ENCODE assay signal across 7 cellular contexts in genomic region chr16:17470871-17471744, GRCh38. TPM values are rescaled to one million over a fixed set of nuclear protein-coding genes. Genes with fewer than 3 reads are reported as not detected.
A peak's percentile ranks its signal among the peaks of the same experiment; 100 is the strongest.
DNase-seq lines count a peak whose midpoint lies in the region; ATAC-seq and TF ChIP-seq lines count a peak whose summit lies in the region.

Gene XYLT1, minus strand, starts transcription at chr16:17470960. Its CDS starts 164 bp downstream, at chr16:17470796.

- H3K4me3 ChIP-seq in HEK293 (ENCODE audit: low read depth, low read length) (peak within 1 kb of the TSS; percentile 36), right cardiac atrium (ENCODE audit: low read length) (peak within 1 kb of the TSS; percentile 93)

- H3K4me1 ChIP-seq in HEK293 (ENCODE audit: control insufficient read depth, insufficient read depth, low read length): peaks cover 3% of the 10 kb centered on the region; the same call in 1 of the 2 replicates
- peaks cover 2% of the 10 kb centered on the region for H3K4me1 ChIP-seq in right cardiac atrium (ENCODE audit: control insufficient read depth, insufficient read depth, low read length)

- intact Hi-C loops in right cardiac atrium (cut with DNase I): loop anchor here in 2 of 4 donors (10.0 kb wide), 2 partner anchors 104 to 606 kb away; no protein-coding TSS in a partner anchor

- TF ChIP-seq CTCF in HEK293 (tag by site-specific recombination; IDR thresholded peaks at IDR 0.05): no peak

- no peaks in the 10 kb centered on the region for H3K9me3 ChIP-seq in HEK293 (ENCODE audit: control insufficient read depth, insufficient read depth, low read depth, low read length)
- H3K9me3 ChIP-seq in right cardiac atrium (ENCODE audit: control insufficient read depth, low read length): no peaks in the 10 kb centered on the region

- CTCF ChIA-PET in HEK293 (lab: Yijun Ruan, JAX): no interaction called here

- in situ Hi-C loops in SK-MEL-5 (cut with HindIII; ENCODE audit: low pct_unique_long_range_greater_than_20kb, low sequenced_read_pairs): no loop called here

- H3K36me3 ChIP-seq in HEK293 (ENCODE audit: control insufficient read depth in 2 of 2, insufficient read depth in 1 of 2, low read length in 2 of 2): no peaks in the 10 kb centered on the region

- DNase-seq in SK-MEL-5 (ENCODE audit: low read depth, low spot score): peak; percentile 33
- DNase-seq in right cardiac atrium: peak; percentile 79 to 86 (median 81)
- peak; percentile 22 for DNase-seq in renal cortical epithelial cell (ENCODE audit: low read depth)

- 5 to 12% (median 8%) methylated on average over 25 to 40 of the region's 44 CpGs for WGBS in adipose tissue, 3 donors
- 6% methylated on average over 42 of the region's 44 CpGs for WGBS in right cardiac atrium

- peak; percentile 83 to 90 for ATAC-seq in right cardiac atrium
- ATAC-seq in HG03108 (IDR thresholded peaks at IDR 0.05; ENCODE audit: unreplicated experiment): no peak
- no peak for ATAC-seq in HG02870 (IDR thresholded peaks at IDR 0.05; ENCODE audit: unreplicated experiment)

- H3K27ac ChIP-seq in HEK293 (ENCODE audit: extremely low read depth, low read depth, low read length): no peak within 1 kb of the TSS; the same call in 1 of the 2 replicates
- H3K27ac ChIP-seq in adipose tissue (ENCODE audit: low read depth, low read length): peak within 1 kb of the TSS; percentile 13
- peak within 1 kb of the TSS; percentile 68 for H3K27ac ChIP-seq in right cardiac atrium (ENCODE audit: low read length)

- no peaks in the 10 kb centered on the region for H3K27me3 ChIP-seq in right cardiac atrium (ENCODE audit: control insufficient read depth, insufficient read depth)

- POLR2A ChIA-PET in HEK293 (lab: Yijun Ruan, JAX): no interaction called here

TF ChIP-seq in HEK293, 187 proteins besides CTCF, POLR2A, EP300 and RAD21:
- TF ChIP-seq ZNF398 (tag by site-specific recombination; IDR thresholded peaks at IDR 0.05) (peak; percentile 41; the same call in 1 of the 2 replicates), ZNF623 (tag by site-specific recombination; IDR thresholded peaks at IDR 0.05) (no peak), GLI4 (tag by site-specific recombination; IDR thresholded peaks at IDR 0.05) (no peak), SETDB1 (IDR thresholded peaks at IDR 0.05; ENCODE audit: insufficient read length, low read length) (no peak), ZNF791 (tag by site-specific recombination; IDR thresholded peaks at IDR 0.05) (no peak), ZNF658 (tag by site-specific recombination; IDR thresholded peaks at IDR 0.05) (no peak), SP2 (tag by site-specific recombination; IDR thresholded peaks at IDR 0.05) (0 out of 2 replicates have a peak, but pooled peaks have one; percentile 7), ZNF639 (tag by site-specific recombination; IDR thresholded peaks at IDR 0.05) (no peak), PATZ1 (tag by site-specific recombination; IDR thresholded peaks at IDR 0.05) (no peak), ZNF548 (tag by site-specific recombination; IDR thresholded peaks at IDR 0.05) (no peak), ZFP69B (tag by site-specific recombination; IDR thresholded peaks at IDR 0.05) (no peak), ZNF701 (tag by site-specific recombination; IDR thresholded peaks at IDR 0.05) (no peak), ZFHX2 (tag by site-specific recombination; conservative IDR thresholded peaks at IDR 0.05) (no peak), ZNF2 (tag by site-specific recombination; IDR thresholded peaks at IDR 0.05) (no peak), ZNF777 (tag by site-specific recombination; IDR thresholded peaks at IDR 0.05; ENCODE audit: borderline replicate concordance) (no peak), HOXD13 (CRISPR knock-in tag; IDR thresholded peaks at IDR 0.05; ENCODE audit: borderline replicate concordance) (no peak), ZNF670 (tag by site-specific recombination; IDR thresholded peaks at IDR 0.05; ENCODE audit: low read depth) (no peak), REPIN1 (tag by site-specific recombination; IDR thresholded peaks at IDR 0.05; ENCODE audit: low read depth) (no peak), ZNF184 (tag by site-specific recombination; IDR thresholded peaks at IDR 0.05) (no peak), ZNF610 (tag by site-specific recombination; IDR thresholded peaks at IDR 0.05; ENCODE audit: borderline replicate concordance) (no peak), ZNF280C (tag by site-specific recombination; IDR thresholded peaks at IDR 0.05) (no peak), WT1 (tag by site-specific recombination; IDR thresholded peaks at IDR 0.05) (no peak), SP3 (tag by site-specific recombination; IDR thresholded peaks at IDR 0.05) (peak; percentile 59), ZNF335 (tag by site-specific recombination; conservative IDR thresholded peaks at IDR 0.05) (peak; percentile 40; the same call in 1 of the 2 replicates), ZBTB20 (tag by site-specific recombination; IDR thresholded peaks at IDR 0.05) (no peak), ZNF394 (tag by site-specific recombination; IDR thresholded peaks at IDR 0.05; ENCODE audit: borderline replicate concordance) (no peak)

RNA-seq across cellular contexts. Expression of gene XYLT1, which starts in this region (rescaled TPM):
- total RNA-seq in SK-MEL-5 (2014; rRNA removed; shearing (Covaris generic)): 21.1 and 23.3 TPM in 2 replicates
- polyA plus RNA-seq in SK-MEL-5 (2015; cell fraction: cytosol; rRNA removed): 29.6 and 40.8 TPM in 2 replicates
- 10.4 and 12.7 TPM in 2 replicates for polyA plus RNA-seq in SK-MEL-5 (2015; cell fraction: nucleus; rRNA removed)
- polyA plus RNA-seq in adipose tissue (10 to 100 TPM in 1 of 3 donors, 1 to 10 TPM in 2; 2.4 to 10.1 (median 5.7) TPM), right cardiac atrium (2.5 TPM)
- total RNA-seq in right cardiac atrium (10 to 100 TPM in 3 of 4 donors, 1 to 10 TPM in 1; 8.5 to 37.8 (median 12.6) TPM), renal cortical epithelial cell (under 0.01 and 0.15 TPM in 2 replicates)

Comparison
In these comparisons a context has a peak if more than half of its experiments do, and no peak if none do; other contexts are left out.
1. Peak in DNase-seq in renal cortical epithelial cell; RNA of the gene not detected or under 1 TPM.
2. DNase-seq: peak in every context shown above with its lines; median percentile 81 in right cardiac atrium; 33 in SK-MEL-5; 22 in renal cortical epithelial cell.
3. ATAC-seq: peak in right cardiac atrium (2 of 2); none in HG03108 (single experiment) and HG02870 (single experiment).